In the genomic region with DNA sequence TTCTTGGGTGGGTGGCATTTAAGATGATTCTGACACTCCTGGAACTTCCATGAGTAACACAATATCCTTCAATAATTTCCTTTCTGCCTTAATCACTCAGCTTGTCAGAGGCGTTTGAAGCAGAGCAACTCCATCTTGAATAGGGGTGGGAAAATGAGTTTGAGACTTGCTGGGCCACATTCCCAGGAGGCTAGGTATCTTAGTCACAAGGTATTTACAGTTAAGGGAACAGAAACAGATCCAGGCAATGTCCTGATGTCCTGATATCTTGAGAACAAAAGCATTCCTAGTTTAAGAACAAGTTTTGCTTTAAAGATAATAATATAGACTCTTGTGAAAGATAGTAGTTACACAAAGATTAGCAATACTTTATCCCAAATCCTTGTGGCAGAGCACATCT, we compare ENCODE assay signal across 1 cellular context.
TF ChIP-seq lines count a peak whose summit lies in the region.

No MANE protein-coding gene starts in this region.

TF ChIP-seq in HCT116, 20 proteins besides CTCF, POLR2A, EP300 and RAD21 (continued from another document):
- TF ChIP-seq ZFX (IDR thresholded peaks at IDR 0.05): no peak
- TF ChIP-seq, protein P1, sequence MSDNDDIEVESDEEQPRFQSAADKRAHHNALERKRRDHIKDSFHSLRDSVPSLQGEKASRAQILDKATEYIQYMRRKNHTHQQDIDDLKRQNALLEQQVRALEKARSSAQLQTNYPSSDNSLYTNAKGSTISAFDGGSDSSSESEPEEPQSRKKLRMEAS (IDR thresholded peaks at IDR 0.05): no peak
- TF ChIP-seq, protein P2, sequence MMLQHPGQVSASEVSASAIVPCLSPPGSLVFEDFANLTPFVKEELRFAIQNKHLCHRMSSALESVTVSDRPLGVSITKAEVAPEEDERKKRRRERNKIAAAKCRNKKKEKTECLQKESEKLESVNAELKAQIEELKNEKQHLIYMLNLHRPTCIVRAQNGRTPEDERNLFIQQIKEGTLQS (IDR thresholded peaks at IDR 0.05): no peak
- TF ChIP-seq CBX3 (IDR thresholded peaks at IDR 0.05; ENCODE audit: low read depth): 0 out of 2 replicates have a peak, but pooled peaks have one; percentile 23
- TF ChIP-seq, protein P3, sequence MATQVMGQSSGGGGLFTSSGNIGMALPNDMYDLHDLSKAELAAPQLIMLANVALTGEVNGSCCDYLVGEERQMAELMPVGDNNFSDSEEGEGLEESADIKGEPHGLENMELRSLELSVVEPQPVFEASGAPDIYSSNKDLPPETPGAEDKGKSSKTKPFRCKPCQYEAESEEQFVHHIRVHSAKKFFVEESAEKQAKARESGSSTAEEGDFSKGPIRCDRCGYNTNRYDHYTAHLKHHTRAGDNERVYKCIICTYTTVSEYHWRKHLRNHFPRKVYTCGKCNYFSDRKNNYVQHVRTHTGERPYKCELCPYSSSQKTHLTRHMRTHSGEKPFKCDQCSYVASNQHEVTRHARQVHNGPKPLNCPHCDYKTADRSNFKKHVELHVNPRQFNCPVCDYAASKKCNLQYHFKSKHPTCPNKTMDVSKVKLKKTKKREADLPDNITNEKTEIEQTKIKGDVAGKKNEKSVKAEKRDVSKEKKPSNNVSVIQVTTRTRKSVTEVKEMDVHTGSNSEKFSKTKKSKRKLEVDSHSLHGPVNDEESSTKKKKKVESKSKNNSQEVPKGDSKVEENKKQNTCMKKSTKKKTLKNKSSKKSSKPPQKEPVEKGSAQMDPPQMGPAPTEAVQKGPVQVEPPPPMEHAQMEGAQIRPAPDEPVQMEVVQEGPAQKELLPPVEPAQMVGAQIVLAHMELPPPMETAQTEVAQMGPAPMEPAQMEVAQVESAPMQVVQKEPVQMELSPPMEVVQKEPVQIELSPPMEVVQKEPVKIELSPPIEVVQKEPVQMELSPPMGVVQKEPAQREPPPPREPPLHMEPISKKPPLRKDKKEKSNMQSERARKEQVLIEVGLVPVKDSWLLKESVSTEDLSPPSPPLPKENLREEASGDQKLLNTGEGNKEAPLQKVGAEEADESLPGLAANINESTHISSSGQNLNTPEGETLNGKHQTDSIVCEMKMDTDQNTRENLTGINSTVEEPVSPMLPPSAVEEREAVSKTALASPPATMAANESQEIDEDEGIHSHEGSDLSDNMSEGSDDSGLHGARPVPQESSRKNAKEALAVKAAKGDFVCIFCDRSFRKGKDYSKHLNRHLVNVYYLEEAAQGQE (IDR thresholded peaks at IDR 0.05; ENCODE audit: low read depth): no peak
- peak; percentile 23 for TF ChIP-seq YY1 (IDR thresholded peaks at IDR 0.05; ENCODE audit: extremely low read depth, insufficient replicate concordance, low read depth, low read length)
- TF ChIP-seq POLR2AphosphoS5 (IDR thresholded peaks at IDR 0.05; ENCODE audit: low read depth, low read length): no peak
- no peak for TF ChIP-seq EZH2 (IDR thresholded peaks at IDR 0.05)
- peak; percentile 28; the same call in 1 of the 2 replicates for TF ChIP-seq FOSL1 (IDR thresholded peaks at IDR 0.05; ENCODE audit: low read depth)
- TF ChIP-seq EZH2phosphoT487 (IDR thresholded peaks at IDR 0.05; ENCODE audit: borderline replicate concordance): no peak
- 0 out of 2 replicates have a peak, but pooled peaks have one; percentile 26 for TF ChIP-seq JUND (IDR thresholded peaks at IDR 0.05)
- no peak for TF ChIP-seq ELF1 (IDR thresholded peaks at IDR 0.05; ENCODE audit: borderline replicate concordance, low read depth)
- no peak for TF ChIP-seq EGR1 (IDR thresholded peaks at IDR 0.05; ENCODE audit: low read depth)
- no peak for TF ChIP-seq SRF (IDR thresholded peaks at IDR 0.05; ENCODE audit: low read depth)
- peak; percentile 47 for TF ChIP-seq SP1 (IDR thresholded peaks at IDR 0.05; ENCODE audit: low read depth)
- TF ChIP-seq SIN3A (IDR thresholded peaks at IDR 0.05; ENCODE audit: low read depth): no peak
- TF ChIP-seq TCF7L2 (IDR thresholded peaks at IDR 0.05; ENCODE audit: borderline replicate concordance, extremely low read depth, insufficient read depth, insufficient read length): no peak
- no peak for TF ChIP-seq ZNF274 (IDR thresholded peaks at IDR 0.05; ENCODE audit: low read depth, low read length)
